ENCODE assay signal across 8 cellular contexts in genomic region chr3:5057857-5058324, GRCh38.
A peak's percentile ranks its signal among the peaks of the same experiment; 100 is the strongest.
DNase-seq lines count a peak whose midpoint lies in the region; ATAC-seq and TF ChIP-seq lines count a peak whose summit lies in the region.

No MANE protein-coding gene starts in this region.

- TF ChIP-seq POLR2A in vagina (IDR thresholded peaks at IDR 0.05), result no peak

- TF ChIP-seq RAD21 in SK-N-SH (IDR thresholded peaks at IDR 0.05; ENCODE audit: low read length), result peak; percentile 93

- H3K79me2 ChIP-seq in SK-N-SH (ENCODE audit: insufficient read depth), result no peaks in the 10 kb centered on the region

- H4K20me1 ChIP-seq in SK-N-SH (ENCODE audit: insufficient read depth), result no peaks in the 10 kb centered on the region

- no peak overlapping the region; a peak in 1 of 4 replicates for H3K4me3 ChIP-seq in SK-N-SH (ENCODE audit: low read depth in 2 of 2, low read length in 1 of 2)
- no peak overlapping the region for H3K4me3 ChIP-seq in vagina

- TF ChIP-seq EP300 in SK-N-SH (IDR thresholded peaks at IDR 0.05; ENCODE audit: borderline replicate concordance in 1 of 2, low read depth in 1 of 2, low read length in 1 of 2), result no peak

- no peak overlapping the region for H3K27ac ChIP-seq in SK-N-SH (ENCODE audit: low read depth in 2 of 2, low read length in 1 of 2)
- H3K27ac ChIP-seq in vagina, result peak overlapping the region; percentile 78

- H3K36me3 ChIP-seq in SK-N-SH (replicated peaks in 1 of 2; ENCODE audit: control insufficient read depth in 1 of 2, insufficient read depth in 2 of 2, low read length in 1 of 2) (no peaks in the 10 kb centered on the region), vagina (no peaks in the 10 kb centered on the region)

- peak; percentile 79 for TF ChIP-seq CTCF in SK-N-SH (IDR thresholded peaks at IDR 0.05)
- TF ChIP-seq CTCF in vagina (IDR thresholded peaks at IDR 0.05), result peak; percentile 61 to 81 (median 71)

- POLR2A ChIA-PET in SK-N-SH (lab: Yijun Ruan, JAX), result interaction anchor here (0.9 to 1.0 kb wide), 2 partner anchors 71 to 346 kb away, joined by 3 to 4 read pairs; no protein-coding TSS in a partner anchor

- H3K9ac ChIP-seq in SK-N-SH, result no peak overlapping the region

- CTCF ChIA-PET in SK-N-SH (lab: Yijun Ruan, JAX), result interaction anchor here (0.6 to 12.0 kb wide), 35 partner anchors 9 to 707 kb away, joined by 3 to 213 read pairs (median 4); partner anchors contain the start of gene BHLHE40

- 35% methylated on average over 7 of the region's 7 CpGs for WGBS in SK-N-SH (ENCODE audit: low lambda C conversion rate)

- H3K9me2 ChIP-seq in SK-N-SH, result no peaks in the 10 kb centered on the region

- ATAC-seq in GM21526 (IDR thresholded peaks at IDR 0.05; ENCODE audit: low FRiP score, unreplicated experiment), result peak; percentile 88
- peak; percentile 93 for ATAC-seq in Right ventricle myocardium inferior

- no peaks in the 10 kb centered on the region for H3K27me3 ChIP-seq in SK-N-SH (ENCODE audit: insufficient read depth)
- H3K27me3 ChIP-seq in vagina, result no peaks in the 10 kb centered on the region

- no peak overlapping the region for H3K4me2 ChIP-seq in SK-N-SH

- no peaks in the 10 kb centered on the region for H3K9me3 ChIP-seq in SK-N-SH
- H3K9me3 ChIP-seq in vagina, result no peaks in the 10 kb centered on the region

- DNase-seq in EL, result peak; percentile 79
- peak; percentile 61 for DNase-seq in HuH-7 (ENCODE audit: low spot score)
- peak; percentile 46 for DNase-seq in SK-N-SH
- peak; percentile 70 for DNase-seq in activated naive CD4-positive, alpha-beta T cell treated with anti-CD3 and anti-CD28 coated beads, Interleukin-2, amount 50 U/mL, for 16 hours
- DNase-seq in Right ventricle myocardium inferior (ENCODE audit: missing footprints), result no peak
- DNase-seq in posterior vena cava (ENCODE audit: low spot score), result peak; percentile 84
- peak in 1 of 2 donors; percentile 92 for DNase-seq in vagina (ENCODE audit: extremely low spot score in 2 of 2)

- no peaks in the 10 kb centered on the region for H3F3A ChIP-seq in SK-N-SH (replicated peaks; ENCODE audit: insufficient read depth)

- intact Hi-C loops in Right ventricle myocardium inferior (cut with DNase I) (loop anchor here (1.0 to 2.0 kb wide), 3 partner anchors 77 to 401 kb away; no protein-coding TSS in a partner anchor), posterior vena cava (cut with DNase I) (loop anchor here (5.0 kb wide), 2 partner anchors 346 to 356 kb away; no protein-coding TSS in a partner anchor), vagina (cut with DNase I) (loop anchor here (5.0 kb wide), 1 partner anchor 346 kb away; no protein-coding TSS in a partner anchor)

- no peak overlapping the region for H2AFZ ChIP-seq in SK-N-SH (ENCODE audit: low read depth)

- H3K4me1 ChIP-seq in SK-N-SH (ENCODE audit: control insufficient read depth in 1 of 2, insufficient read depth in 2 of 2, low read depth in 1 of 2, low read length in 1 of 2) (peaks cover 0 to 10% of the 10 kb centered on the region in 2 experiments; a peak in 1 of 4 replicates), vagina (peaks cover 34% of the 10 kb centered on the region)

TF ChIP-seq in SK-N-SH, 30 proteins besides CTCF, POLR2A, EP300 and RAD21:
- TF ChIP-seq SMC3 (IDR thresholded peaks at IDR 0.05; ENCODE audit: low read depth, low read length) (peak; percentile 92), GATA2 (CRISPR knock-in tag; IDR thresholded peaks at IDR 0.05) (no peak)
